Comparison of ENCODE assay signal across 8 cellular contexts in genomic region chr12:120903818-120904773, GRCh38. TPM values are rescaled to one million over a fixed set of nuclear protein-coding genes. Genes with fewer than 3 reads are reported as not detected.
A peak's percentile ranks its signal among the peaks of the same experiment; 100 is the strongest.
DNase-seq lines count a peak whose midpoint lies in the region; ATAC-seq and FAIRE-seq lines count a peak whose summit lies in the region.

Gene SPPL3 (minus strand): TSS chr12:120904358. CDS start chr12:120903867, 491 bp downstream.

- peak within 1 kb of the TSS; percentile 94 for H3K4me2 ChIP-seq in mesenchymal stem cell (ENCODE audit: low read length, poor library complexity, severe bottlenecking)

- peak within 1 kb of the TSS; percentile 89 to 93 for H3K27ac Mint-ChIP-seq in effector memory CD8-positive, alpha-beta T cell

- DNase-seq in COLO668 (lab: John Stamatoyannopoulos, UW; ENCODE audit: unreplicated experiment) (peak; percentile 97), HTR-8/SVneo (ENCODE audit: insufficient read length, low spot score) (peak; percentile 86), mesenchymal stem cell (peak; percentile 87)
- peak; percentile 81 for DNase-seq in NK-92 treated with Interleukin-12 subunit alpha and Interleukin-12 subunit beta, amount 100 ng/mL, for 24 hours (lab: John Stamatoyannopoulos, UW)
- peak; percentile 78 to 89 (median 78) for DNase-seq in activated CD8-positive, alpha-beta memory T cell treated with anti-CD3 and anti-CD28 coated beads for 48 hours (ENCODE audit: low read depth in 2 of 3, low spot score in 2 of 3)
- DNase-seq in effector memory CD8-positive, alpha-beta T cell = peak; percentile 88 to 91 (median 90)
- peak; percentile 88 for DNase-seq in stimulated activated CD8-positive, alpha-beta memory T cell treated with anti-CD3 and anti-CD28 coated beads, Interleukin-12 subunit alpha, Interleukin-12 subunit beta, amount 100 ng/mL, for 1 hour (ENCODE audit: low read depth)

- peak; percentile 87 for FAIRE-seq in HTR-8/SVneo (lab: Jason Lieb, UNC)

- H3K36me3 ChIP-seq in mesenchymal stem cell (ENCODE audit: control insufficient read depth in 1 of 2, insufficient read depth in 2 of 2, low read depth in 1 of 2, low read length in 2 of 2) = no peaks in the 10 kb centered on the region

- H3K4me3 ChIP-seq in mesenchymal stem cell (ENCODE audit: insufficient read depth in 1 of 2, low read depth in 1 of 2, low read length in 2 of 2) = peak within 1 kb of the TSS; percentile 94 to 98

- H3K14ac ChIP-seq in mesenchymal stem cell (ENCODE audit: low read length in 2 of 2) = peak within 1 kb of the TSS; percentile 94 to 99

- peak within 1 kb of the TSS; percentile 95 to 96 for H3K18ac ChIP-seq in mesenchymal stem cell (ENCODE audit: low read depth in 1 of 2, low read length in 2 of 2)

- peaks cover 13% of the 10 kb centered on the region for H3K79me1 ChIP-seq in mesenchymal stem cell (replicated peaks; ENCODE audit: low read length, poor library complexity, severe bottlenecking)

- peak within 1 kb of the TSS; percentile 86 for H2BK15ac ChIP-seq in mesenchymal stem cell (ENCODE audit: low read depth, poor library complexity, severe bottlenecking)

- H3K36me3 Mint-ChIP-seq in effector memory CD8-positive, alpha-beta T cell (ENCODE audit: insufficient read depth) = peaks cover 23% of the 10 kb centered on the region

- H2BK5ac ChIP-seq in mesenchymal stem cell (ENCODE audit: low read depth, low read length, poor library complexity, severe bottlenecking) = no peak within 1 kb of the TSS

- H2AK5ac ChIP-seq in mesenchymal stem cell (ENCODE audit: low read length, severe bottlenecking) = no peak within 1 kb of the TSS

- H3K27me3 ChIP-seq in mesenchymal stem cell (ENCODE audit: control insufficient read depth in 1 of 2, insufficient read depth in 1 of 2, low read length in 2 of 2) = no peaks in the 10 kb centered on the region

- ATAC-seq in GM21367 (IDR thresholded peaks at IDR 0.05; ENCODE audit: unreplicated experiment) = peak; percentile 64
- peak; percentile 78 for ATAC-seq in effector memory CD8-positive, alpha-beta T cell (replicated peaks)

- H3K4me3 Mint-ChIP-seq in effector memory CD8-positive, alpha-beta T cell = peak within 1 kb of the TSS; percentile 91 to 96

- no peaks in the 10 kb centered on the region for H3K9me3 ChIP-seq in mesenchymal stem cell (ENCODE audit: control insufficient read depth, low read length)

- peak within 1 kb of the TSS; percentile 92 for H4K91ac ChIP-seq in mesenchymal stem cell (ENCODE audit: low read length)

- no peaks in the 10 kb centered on the region for H3K27me3 Mint-ChIP-seq in effector memory CD8-positive, alpha-beta T cell

- H3K4ac ChIP-seq in mesenchymal stem cell (ENCODE audit: low read depth in 1 of 2, low read length in 2 of 2) = peak within 1 kb of the TSS; percentile 67 to 94

- H3K23ac ChIP-seq in mesenchymal stem cell (ENCODE audit: low read length in 2 of 2) = peak within 1 kb of the TSS; percentile 51 to 92

- peak within 1 kb of the TSS; percentile 100 for H4K8ac ChIP-seq in mesenchymal stem cell (ENCODE audit: low read length)

- peak within 1 kb of the TSS; percentile 89 for H2AFZ ChIP-seq in mesenchymal stem cell (ENCODE audit: low read depth, low read length)

- H3K4me1 ChIP-seq in mesenchymal stem cell (ENCODE audit: control insufficient read depth, insufficient read depth, low read depth, low read length) = peaks cover 8% of the 10 kb centered on the region

- no peak within 1 kb of the TSS for H3K27ac ChIP-seq in mesenchymal stem cell (ENCODE audit: low read length, poor library complexity, severe bottlenecking)

- peak within 1 kb of the TSS; percentile 88 for H2BK120ac ChIP-seq in mesenchymal stem cell (ENCODE audit: low read depth, low read length)

- H2BK12ac ChIP-seq in mesenchymal stem cell (ENCODE audit: low read length in 2 of 2) = peak within 1 kb of the TSS in 1 of 2 experiments; percentile 73

- no peaks in the 10 kb centered on the region for H3K9me3 Mint-ChIP-seq in effector memory CD8-positive, alpha-beta T cell

- peaks cover 26 to 30% of the 10 kb centered on the region in 2 donors for H3K4me1 Mint-ChIP-seq in effector memory CD8-positive, alpha-beta T cell (ENCODE audit: low read depth in 2 of 2)

- WGBS in mesenchymal stem cell = under 1% methylated on average over 73 of the region's 119 CpGs

- peak within 1 kb of the TSS; percentile 87 for H3K9ac ChIP-seq in mesenchymal stem cell (ENCODE audit: low read length)

RNA-seq across cellular contexts. Expression of gene SPPL3, which starts in this region (rescaled TPM):
- 64.9 TPM for polyA plus RNA-seq in mesenchymal stem cell (2013, experiment 1 of 2)
- 67.8 TPM for polyA plus RNA-seq in mesenchymal stem cell (2013, experiment 2 of 2)
